Comparison of ENCODE assay signal across 16 cellular contexts in the genomic region with DNA sequence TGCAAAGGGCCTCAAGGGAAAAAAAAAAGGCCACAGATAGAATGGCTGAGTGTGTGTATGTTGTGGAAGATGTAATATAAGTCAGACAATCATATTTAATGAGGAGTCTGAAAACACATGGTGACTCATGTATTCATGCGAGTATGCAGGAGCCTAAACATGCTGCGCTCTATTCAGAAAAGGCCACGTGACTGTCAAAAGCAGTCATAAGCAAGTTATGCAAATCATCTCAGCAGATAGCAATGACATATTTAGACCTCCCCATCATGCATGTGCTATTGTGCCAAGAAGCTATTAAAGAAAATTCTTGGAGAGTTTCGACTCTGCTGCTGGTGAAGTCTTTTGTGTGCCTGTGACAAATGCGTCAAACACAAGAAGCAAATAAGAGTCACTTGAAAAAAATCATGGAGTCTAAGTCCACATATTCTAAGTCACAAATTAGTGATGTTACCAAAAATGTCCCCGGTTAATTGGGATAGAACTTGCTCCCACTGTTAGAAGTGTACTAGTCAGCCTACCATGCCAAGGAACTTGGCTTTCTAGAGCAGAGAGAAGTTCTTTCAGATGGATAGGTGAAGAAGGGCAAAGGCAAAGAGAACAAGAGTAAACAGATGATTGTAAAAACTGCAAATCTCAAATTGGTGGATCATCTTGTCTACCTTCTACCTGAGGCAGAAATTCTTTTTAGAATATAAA. TPM values are rescaled to one million over a fixed set of nuclear protein-coding genes. Genes with fewer than 3 reads are reported as not detected.
DNase-seq lines count a peak whose midpoint lies in the region.
"Had no signal": no experiment of that assay in that cellular context is flagged by ENCODE, and none has a peak within 500 bp of the region (broad histone marks: within the 10 kb centered on the region; RNA-seq: fewer than 3 reads in every experiment).

No MANE protein-coding gene starts in this region.

- H3K9me3 Mint-ChIP-seq in activated CD4-positive, alpha-beta T cell treated with anti-CD3 and anti-CD28 coated beads, Interleukin-2, amount 10 ng/mL, durations not matched to agents 24 days and 14 days = no peaks in the 10 kb centered on the region
- H3K9me3 Mint-ChIP-seq in activated naive CD4-positive, alpha-beta T cell treated with anti-CD3 and anti-CD28 coated beads, Interleukin-2, amount 10 ng/mL, durations not matched to agents 7 days and 5 days = no peaks in the 10 kb centered on the region
- H3K9me3 Mint-ChIP-seq: activated naive CD4-positive, alpha-beta T cell treated with anti-CD3 and anti-CD28 coated beads, Interleukin-2, amount 50 U/mL, for 24 hours; natural killer cell had no signal

- DNase-seq in Daoy (ENCODE audit: low read depth) = peak; percentile 53
- DNase-seq in NCI-H226 = peak; percentile 20
- peak; percentile 95 for DNase-seq in dedifferentiated amniotic fluid mesenchymal stem cell (ENCODE audit: extremely low spot score)
- DNase-seq in myocyte (ENCODE audit: low read depth) = peak; percentile 77
- DNase-seq in activated CD4-positive, alpha-beta T cell treated with anti-CD3 and anti-CD28 coated beads, Interleukin-2, amount 10 ng/mL, durations not matched to agents 24 days and 14 days = no peak
- no peak for DNase-seq in activated naive CD4-positive, alpha-beta T cell treated with anti-CD3 and anti-CD28 coated beads, Interleukin-2, amount 10 ng/mL, durations not matched to agents 7 days and 5 days
- DNase-seq in NCI-H1105 (lab: John Stamatoyannopoulos, UW) = no peak
- no peak for DNase-seq in C1 segment of cervical spinal cord (lab: John Stamatoyannopoulos, UW)
- DNase-seq: activated CD4-positive, alpha-beta T cell treated with anti-CD3 and anti-CD28 coated beads, Interleukin-2, amount 50 U/mL, for 48 hours; effector memory CD8-positive, alpha-beta T cell; natural killer cell; NCI-H1092 treated with DMSO at 0.1 percent for 48 hours; NK-92 treated with Interleukin-12 subunit alpha and Interleukin-12 subunit beta, amount 100 ng/mL, for 24 hours; stimulated activated CD4-positive, alpha-beta T cell treated with anti-CD3 and anti-CD28 coated beads, Interleukin-12 subunit alpha, Interleukin-12 subunit beta, amount 100 ng/mL, for 4 hours; T-helper 1 cell had no signal

- H3K36me3 Mint-ChIP-seq in activated CD4-positive, alpha-beta T cell treated with anti-CD3 and anti-CD28 coated beads, Interleukin-2, amount 10 ng/mL, durations not matched to agents 24 days and 14 days (ENCODE audit: low read depth) = no peaks in the 10 kb centered on the region
- no peaks in the 10 kb centered on the region for H3K36me3 Mint-ChIP-seq in activated naive CD4-positive, alpha-beta T cell treated with anti-CD3 and anti-CD28 coated beads, Interleukin-2, amount 10 ng/mL, durations not matched to agents 7 days and 5 days
- H3K36me3 Mint-ChIP-seq: activated naive CD4-positive, alpha-beta T cell treated with anti-CD3 and anti-CD28 coated beads, Interleukin-2, amount 50 U/mL, for 24 hours; natural killer cell had no signal

- H3K4me1 Mint-ChIP-seq in activated CD4-positive, alpha-beta T cell treated with anti-CD3 and anti-CD28 coated beads, Interleukin-2, amount 10 ng/mL, durations not matched to agents 24 days and 14 days = no peaks in the 10 kb centered on the region
- no peaks in the 10 kb centered on the region for H3K4me1 Mint-ChIP-seq in activated naive CD4-positive, alpha-beta T cell treated with anti-CD3 and anti-CD28 coated beads, Interleukin-2, amount 10 ng/mL, durations not matched to agents 7 days and 5 days

- H3K27me3 Mint-ChIP-seq in activated CD4-positive, alpha-beta T cell treated with anti-CD3 and anti-CD28 coated beads, Interleukin-2, amount 10 ng/mL, durations not matched to agents 24 days and 14 days = peaks cover 16% of the 10 kb centered on the region
- H3K27me3 Mint-ChIP-seq in activated naive CD4-positive, alpha-beta T cell treated with anti-CD3 and anti-CD28 coated beads, Interleukin-2, amount 10 ng/mL, durations not matched to agents 7 days and 5 days = peaks cover 11% of the 10 kb centered on the region

- no peak overlapping the region for H3K27ac Mint-ChIP-seq in activated CD4-positive, alpha-beta T cell treated with anti-CD3 and anti-CD28 coated beads, Interleukin-2, amount 10 ng/mL, durations not matched to agents 24 days and 14 days
- no peak overlapping the region for H3K27ac Mint-ChIP-seq in activated naive CD4-positive, alpha-beta T cell treated with anti-CD3 and anti-CD28 coated beads, Interleukin-2, amount 10 ng/mL, durations not matched to agents 7 days and 5 days
- H3K27ac Mint-ChIP-seq: activated naive CD4-positive, alpha-beta T cell treated with anti-CD3 and anti-CD28 coated beads, Interleukin-2, amount 50 U/mL, for 24 hours; effector memory CD8-positive, alpha-beta T cell; natural killer cell had no signal

- CTCF ChIA-PET in activated naive CD4-positive, alpha-beta T cell treated with anti-CD3 and anti-CD28 coated beads, Interleukin-2, amount 10 ng/mL, durations not matched to agents 7 days and 5 days (lab: Charles Lee) = no interaction called here

- intact Hi-C loops in activated CD4-positive, alpha-beta T cell treated with anti-CD3 and anti-CD28 coated beads, Interleukin-2, amount 10 ng/mL, durations not matched to agents 24 days and 14 days (cut with micrococcal nuclease) = no loop called here

- H3K4me3 Mint-ChIP-seq in activated CD4-positive, alpha-beta T cell treated with anti-CD3 and anti-CD28 coated beads, Interleukin-2, amount 10 ng/mL, durations not matched to agents 24 days and 14 days = no peak overlapping the region
- H3K4me3 Mint-ChIP-seq in activated naive CD4-positive, alpha-beta T cell treated with anti-CD3 and anti-CD28 coated beads, Interleukin-2, amount 10 ng/mL, durations not matched to agents 7 days and 5 days = no peak overlapping the region
- H3K4me3 Mint-ChIP-seq: activated naive CD4-positive, alpha-beta T cell treated with anti-CD3 and anti-CD28 coated beads, Interleukin-2, amount 50 U/mL, for 24 hours; effector memory CD8-positive, alpha-beta T cell; natural killer cell had no signal

RNA-seq across cellular contexts. Expression of gene LNX1, which starts 5.0 kb away (rescaled TPM):
- total RNA-seq in Daoy (2014; rRNA removed; shearing (Covaris generic)) = 2.5 and 10.2 TPM in 2 replicates
- 20.4 and 35.3 TPM in 2 replicates for total RNA-seq in myocyte
- polyA plus RNA-seq in myocyte (2012) = 10.8 TPM
- not detected in 2 replicates for total RNA-seq in activated CD4-positive, alpha-beta T cell treated with anti-CD3 and anti-CD28 coated beads, Interleukin-2, amount 10 ng/mL, durations not matched to agents 24 days and 14 days
- total RNA-seq: natural killer cell had no signal

Comparison
In these comparisons a context has a peak if more than half of its experiments do, and no peak if none do; other contexts are left out.
1. DNase-seq: peak in Daoy (single experiment), NCI-H226 (single experiment), dedifferentiated amniotic fluid mesenchymal stem cell (single experiment) and myocyte (single experiment); none in activated CD4-positive, alpha-beta T cell treated with anti-CD3 and anti-CD28 coated beads, Interleukin-2, amount 10 ng/mL, durations not matched to agents 24 days and 14 days (single experiment), activated naive CD4-positive, alpha-beta T cell treated with anti-CD3 and anti-CD28 coated beads, Interleukin-2, amount 10 ng/mL, durations not matched to agents 7 days and 5 days (single experiment), NCI-H1105 (single experiment) and C1 segment of cervical spinal cord (0 of 14).